Comparison of ENCODE assay signal across 8 cellular contexts in the genomic region with DNA sequence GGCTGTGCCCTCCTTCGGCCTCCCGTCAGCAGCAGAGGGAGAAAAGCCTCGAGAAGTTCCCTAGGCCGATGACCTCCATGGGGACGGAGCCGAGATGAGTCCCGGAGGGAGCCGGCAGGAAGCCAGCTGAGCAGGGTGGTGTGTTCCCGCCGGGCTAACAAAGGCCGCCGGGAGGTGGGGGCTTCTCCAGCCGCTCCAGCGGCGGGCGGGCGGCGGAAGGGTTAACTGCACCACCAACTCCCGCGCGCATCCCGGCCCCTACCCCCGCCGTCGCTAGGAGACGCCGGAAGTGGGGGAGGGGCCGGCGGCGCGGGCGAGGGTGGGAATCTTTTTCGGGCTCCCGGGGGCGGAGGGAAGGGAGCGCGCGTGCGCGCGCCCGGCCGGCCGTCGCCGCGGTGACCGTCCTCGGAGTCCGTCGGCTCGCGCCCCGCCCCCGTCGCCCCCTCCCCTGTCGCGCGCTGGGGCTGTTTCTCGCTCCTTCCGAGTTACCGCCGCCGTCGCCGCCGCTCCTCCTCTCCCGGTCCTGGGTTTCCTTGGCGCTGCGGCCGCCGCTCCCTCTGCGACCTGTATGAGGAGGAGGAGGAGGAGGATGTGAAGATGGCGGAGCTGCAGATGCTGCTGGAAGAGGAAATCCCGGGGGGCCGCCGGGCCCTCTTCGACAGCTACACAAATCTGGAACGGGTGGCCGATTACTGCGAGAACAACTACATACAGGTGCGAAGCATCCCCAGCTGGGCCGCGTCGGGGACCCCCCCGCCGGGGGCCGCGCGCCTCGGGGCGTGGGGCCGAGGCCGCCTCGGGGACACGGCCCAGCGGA. TPM values are rescaled to one million over a fixed set of nuclear protein-coding genes. Genes with fewer than 3 reads are reported as not detected.
DNase-seq lines count a peak whose midpoint lies in the region; ATAC-seq and TF ChIP-seq lines count a peak whose summit lies in the region.

A gene (plus strand): TSS at position 477 of the 817 bp plus-strand sequence. CDS start 121 bp downstream, at position 598.

- peak within 1 kb of the TSS; percentile 91 for H2AFZ ChIP-seq in neural progenitor cell (replicated peaks)

- H3K9ac ChIP-seq in neural progenitor cell (peak within 1 kb of the TSS; percentile 83), stomach smooth muscle (ENCODE audit: low read length in 2 of 2) (peak within 1 kb of the TSS; percentile 85 to 87)

- H3K4me3 Mint-ChIP-seq in neural progenitor cell = peak within 1 kb of the TSS; percentile 98

- H3K9me3 ChIP-seq in SJCRH30 (replicated peaks) = no peaks in the 10 kb centered on the region
- no peaks in the 10 kb centered on the region for H3K9me3 ChIP-seq in neural progenitor cell (ENCODE audit: low read depth)
- no peaks in the 10 kb centered on the region for H3K9me3 ChIP-seq in stomach smooth muscle (ENCODE audit: control insufficient read depth in 2 of 2, low read length in 2 of 2)

- H3K4me2 ChIP-seq in neural progenitor cell = peak within 1 kb of the TSS; percentile 94

- H3K36me3 Mint-ChIP-seq in neural progenitor cell = peaks cover 16% of the 10 kb centered on the region

- TF ChIP-seq CTCF in neural progenitor cell (IDR thresholded peaks at IDR 0.05) = no peak

- H4K20me1 ChIP-seq in neural progenitor cell (ENCODE audit: low read depth) = peaks cover 39% of the 10 kb centered on the region

- H3K27me3 ChIP-seq in SJCRH30 (no peaks in the 10 kb centered on the region), neural progenitor cell (no peaks in the 10 kb centered on the region), stomach smooth muscle (ENCODE audit: control insufficient read depth in 1 of 2, insufficient read depth in 2 of 2, low read length in 2 of 2) (no peaks in the 10 kb centered on the region)

- peak within 1 kb of the TSS; percentile 99 for H3K27ac Mint-ChIP-seq in neural progenitor cell

- H3K4me1 Mint-ChIP-seq in neural progenitor cell = peaks cover 28% of the 10 kb centered on the region

- H3K27ac ChIP-seq in SJCRH30 (peak within 1 kb of the TSS; percentile 91), neural progenitor cell (peak within 1 kb of the TSS; percentile 99), stomach smooth muscle (ENCODE audit: low read length) (peak within 1 kb of the TSS; percentile 64)

- H3K4me1 ChIP-seq in SJCRH30 = no peaks in the 10 kb centered on the region
- H3K4me1 ChIP-seq in neural progenitor cell = peaks cover 22% of the 10 kb centered on the region
- H3K4me1 ChIP-seq in stomach smooth muscle (ENCODE audit: control insufficient read depth, insufficient read depth, low read length) = peaks cover 5% of the 10 kb centered on the region

- DNase-seq in DMS53 treated with DMSO at 0.1 percent for 48 hours (lab: John Stamatoyannopoulos, UW; ENCODE audit: unreplicated experiment) = peak; percentile 59
- DNase-seq in Kasumi-1 (lab: John Stamatoyannopoulos, UW) = peak; percentile 81 to 88
- peak; percentile 95 for DNase-seq in SJCRH30
- peak; percentile 7 to 39 (median 18) for DNase-seq in activated naive CD4-positive, alpha-beta T cell (lab: John Stamatoyannopoulos, UW)
- DNase-seq in foreskin melanocyte = peak; percentile 71
- DNase-seq in neural progenitor cell (ENCODE audit: low spot score) = peak; percentile 98

- H3K79me2 ChIP-seq in neural progenitor cell (ENCODE audit: low read depth) = peaks cover 49% of the 10 kb centered on the region

- H3K4me3 ChIP-seq in SJCRH30 = peak within 1 kb of the TSS; percentile 94
- peak within 1 kb of the TSS; percentile 87 for H3K4me3 ChIP-seq in neural progenitor cell
- peak within 1 kb of the TSS; percentile 89 to 94 for H3K4me3 ChIP-seq in stomach smooth muscle (ENCODE audit: low read length in 2 of 2)

- no peaks in the 10 kb centered on the region for H3K36me3 ChIP-seq in SJCRH30
- no peaks in the 10 kb centered on the region for H3K36me3 ChIP-seq in neural progenitor cell
- no peaks in the 10 kb centered on the region for H3K36me3 ChIP-seq in stomach smooth muscle (ENCODE audit: control insufficient read depth in 2 of 2, insufficient read depth in 2 of 2, low read length in 2 of 2)

- peak; percentile 59 for ATAC-seq in GM21737 (IDR thresholded peaks at IDR 0.05; ENCODE audit: unreplicated experiment)

- peaks cover 8% of the 10 kb centered on the region for H3K9me3 Mint-ChIP-seq in neural progenitor cell

- peaks cover 6% of the 10 kb centered on the region for H3K27me3 Mint-ChIP-seq in neural progenitor cell (ENCODE audit: insufficient read depth, low read depth)

- H3F3A ChIP-seq in neural progenitor cell (ENCODE audit: low read depth) = peaks cover 33% of the 10 kb centered on the region

RNA-seq across cellular contexts. Expression of the gene that starts here (rescaled TPM):
- 85.7 and 95.0 TPM in 2 replicates for total RNA-seq in SJCRH30 (2014; rRNA removed; shearing (Covaris generic))
- total RNA-seq in neural progenitor cell (ENCODE audit: low replicate concordance) = 161 and 168 TPM in 2 replicates

Comparison
In these comparisons a context has a peak if more than half of its experiments do, and no peak if none do; other contexts are left out.
1. Peak in every context shown above with its lines: DNase-seq, ATAC-seq, H3K4me3 ChIP-seq and H3K27ac ChIP-seq.
2. DNase-seq: peak in every context shown above with its lines; median percentile 98 in neural progenitor cell; 95 in SJCRH30; 84 in Kasumi-1; 71 in foreskin melanocyte; 59 in DMS53 treated with DMSO at 0.1 percent for 48 hours; 18 in activated naive CD4-positive, alpha-beta T cell.